Comparison of ENCODE assay signal across 2 cellular contexts in the genomic region with DNA sequence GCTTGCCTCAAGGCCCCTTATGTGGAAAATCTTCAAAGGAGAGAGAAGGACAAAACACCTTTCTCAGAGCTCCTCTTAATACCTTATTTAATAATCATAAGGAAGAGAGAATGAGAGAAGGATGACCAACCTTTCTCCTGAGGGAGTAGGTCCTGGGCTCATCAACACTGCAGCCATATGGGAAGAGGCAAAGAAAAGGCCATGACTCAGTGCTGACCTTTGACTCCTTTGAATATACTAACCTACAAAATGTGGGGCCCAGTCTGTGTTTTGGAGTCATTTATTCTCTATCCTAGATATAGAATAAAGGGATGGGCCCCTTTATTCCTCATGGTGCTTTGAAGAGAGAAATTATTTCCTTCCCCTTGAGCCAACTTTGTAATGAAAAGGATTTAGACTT.
TF ChIP-seq lines count a peak whose summit lies in the region.

No MANE protein-coding gene starts in this region.

TF ChIP-seq in HepG2, 621 proteins besides CTCF, POLR2A, EP300 and RAD21:
- TF ChIP-seq PPARG (CRISPR knock-in tag; conservative IDR thresholded peaks at IDR 0.05) (no peak), SATB2 (CRISPR knock-in tag; IDR thresholded peaks at IDR 0.05) (no peak), ZNF496 (CRISPR knock-in tag; IDR thresholded peaks at IDR 0.05; ENCODE audit: insufficient replicate concordance) (no peak), NR2F6 (IDR thresholded peaks at IDR 0.05) (peak; percentile 50; the same call in 1 of the 2 replicates), NR2F6 (CRISPR knock-in tag; IDR thresholded peaks at IDR 0.05) (no peak), NR2F1 (CRISPR knock-in tag; IDR thresholded peaks at IDR 0.05) (peak in 1 of 2 experiments; percentile 39; a peak in 1 of 4 replicates), FOSL2 (CRISPR knock-in tag; IDR thresholded peaks at IDR 0.05) (peak; percentile 45; the same call in 1 of the 2 replicates), NCOA5 (CRISPR knock-in tag; IDR thresholded peaks at IDR 0.05) (no peak), CHD4 (IDR thresholded peaks at IDR 0.05; ENCODE audit: borderline replicate concordance, low read length) (no peak), NCOR1 (IDR thresholded peaks at IDR 0.05; ENCODE audit: borderline replicate concordance, low read length) (no peak), ZNF460 (CRISPR knock-in tag; IDR thresholded peaks at IDR 0.05; ENCODE audit: borderline replicate concordance) (no peak), ZFP82 (CRISPR knock-in tag; IDR thresholded peaks at IDR 0.05; ENCODE audit: borderline replicate concordance) (no peak)
TF ChIP-seq in HepG2: peak in this region for 3.

TF ChIP-seq in K562, 482 proteins besides CTCF, POLR2A, EP300 and RAD21:
- TF ChIP-seq CHD4 (IDR thresholded peaks at IDR 0.05; ENCODE audit: insufficient read depth, insufficient replicate concordance, low read depth, low read length, poor library complexity, severe bottlenecking) (no peak), ZNF644 (tag; IDR thresholded peaks at IDR 0.05; ENCODE audit: low read depth) (no peak), FOSL1 (tag; conservative IDR thresholded peaks at IDR 0.05) (peak; percentile 68), FOXP1 (CRISPR knock-in tag; IDR thresholded peaks at IDR 0.05) (no peak), RB1 (IDR thresholded peaks at IDR 0.05; ENCODE audit: low read depth) (no peak), SAP30 (IDR thresholded peaks at IDR 0.05; ENCODE audit: borderline replicate concordance, insufficient read depth, low read depth, low read length, poor library complexity, severe bottlenecking) (no peak), ZBTB34 (CRISPR knock-in tag; IDR thresholded peaks at IDR 0.05) (no peak), KAT2B (IDR thresholded peaks at IDR 0.05; ENCODE audit: low read depth, low read length) (no peak), RCOR1 (IDR thresholded peaks at IDR 0.05; ENCODE audit: borderline replicate concordance in 1 of 2, low read depth in 2 of 2, low read length in 2 of 2) (no peak), POLR2G (IDR thresholded peaks at IDR 0.05; ENCODE audit: low read depth, low read length) (no peak), ZNF707 (CRISPR knock-in tag; conservative IDR thresholded peaks at IDR 0.05) (no peak), FOXM1 (IDR thresholded peaks at IDR 0.05; ENCODE audit: low read depth) (no peak), FOXM1 (CRISPR knock-in tag; IDR thresholded peaks at IDR 0.05; ENCODE audit: low read depth) (no peak), TOE1 (IDR thresholded peaks at IDR 0.05; ENCODE audit: borderline replicate concordance) (no peak), TOE1 (CRISPR knock-in tag; IDR thresholded peaks at IDR 0.05; ENCODE audit: borderline replicate concordance, low read depth) (no peak), JUND (IDR thresholded peaks at IDR 0.05; ENCODE audit: borderline replicate concordance, low read depth, low read length) (peak; percentile 70; the same call in 1 of the 2 replicates), JUND (tag; IDR thresholded peaks at IDR 0.05; ENCODE audit: borderline replicate concordance, low read depth, low read length) (peak; percentile 45; the same call in 1 of the 3 replicates), ZC3H8 (IDR thresholded peaks at IDR 0.05) (no peak), SIN3B (IDR thresholded peaks at IDR 0.05; ENCODE audit: low read depth) (no peak), MECOM (CRISPR knock-in tag; IDR thresholded peaks at IDR 0.05) (no peak), ARID2 (IDR thresholded peaks at IDR 0.05) (no peak), ZNF766 (CRISPR knock-in tag; conservative IDR thresholded peaks at IDR 0.05) (no peak), DACH1 (IDR thresholded peaks at IDR 0.05; ENCODE audit: partially characterized antibody) (no peak), ZNF609 (CRISPR knock-in tag; IDR thresholded peaks at IDR 0.05; ENCODE audit: borderline replicate concordance) (no peak), OTX1 (CRISPR knock-in tag; IDR thresholded peaks at IDR 0.05) (no peak), PRDM10 (IDR thresholded peaks at IDR 0.05; ENCODE audit: partially characterized antibody) (peak; percentile 41), NR2C2 (CRISPR knock-in tag; IDR thresholded peaks at IDR 0.05) (no peak), NR2C2 (tag; IDR thresholded peaks at IDR 0.05) (peak; percentile 76), NR2C1 (IDR thresholded peaks at IDR 0.05) (peak; percentile 74), NR2C1 (tag; IDR thresholded peaks at IDR 0.05) (peak; percentile 73)
- TF ChIP-seq, protein P1, sequence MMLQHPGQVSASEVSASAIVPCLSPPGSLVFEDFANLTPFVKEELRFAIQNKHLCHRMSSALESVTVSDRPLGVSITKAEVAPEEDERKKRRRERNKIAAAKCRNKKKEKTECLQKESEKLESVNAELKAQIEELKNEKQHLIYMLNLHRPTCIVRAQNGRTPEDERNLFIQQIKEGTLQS (IDR thresholded peaks at IDR 0.05): 0 out of 2 replicates have a peak, but pooled peaks have one; percentile 25
- TF ChIP-seq, protein P1 (CRISPR knock-in tag; conservative IDR thresholded peaks at IDR 0.05): no peak
